Comparison of ENCODE assay signal across 1 cellular context in the genomic region with DNA sequence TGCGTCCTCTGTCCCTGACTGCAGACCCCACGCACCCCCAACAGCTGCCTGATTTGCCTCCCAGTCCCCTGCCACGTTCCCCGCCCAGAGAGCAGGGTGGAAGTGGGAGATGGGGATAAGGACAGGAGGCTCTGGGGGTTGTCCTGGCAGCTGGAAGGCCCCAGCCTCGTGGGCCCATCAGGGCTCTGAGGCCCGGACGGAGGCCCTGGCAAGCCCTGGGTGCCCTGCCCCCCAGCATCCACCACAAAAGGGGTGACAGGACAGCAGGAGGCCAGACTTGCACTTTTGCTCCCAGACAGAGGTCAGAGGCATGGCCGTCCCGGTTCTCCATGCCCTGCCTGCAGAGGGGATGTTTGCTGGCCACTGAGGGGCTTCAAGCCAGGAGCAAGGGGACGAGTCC.
A peak's percentile ranks its signal among the peaks of the same experiment; 100 is the strongest.
TF ChIP-seq lines count a peak whose summit lies in the region.

No MANE protein-coding gene starts in this region.

TF ChIP-seq in HepG2, 621 proteins besides CTCF, POLR2A, EP300 and RAD21:
- TF ChIP-seq GABPA (IDR thresholded peaks at IDR 0.05; ENCODE audit: low read depth, low read length) (no peak), GABPA (CRISPR knock-in tag; IDR thresholded peaks at IDR 0.05; ENCODE audit: low read depth) (no peak), EEA1 (CRISPR knock-in tag; IDR thresholded peaks at IDR 0.05; ENCODE audit: borderline replicate concordance) (no peak), MAX (IDR thresholded peaks at IDR 0.05) (peak; percentile 18; the same call in 1 of the 2 replicates), ZFX (CRISPR knock-in tag; IDR thresholded peaks at IDR 0.05; ENCODE audit: low read depth) (peak; percentile 30; the same call in 1 of the 2 replicates), RFX1 (IDR thresholded peaks at IDR 0.05) (no peak), TEAD2 (CRISPR knock-in tag; IDR thresholded peaks at IDR 0.05) (no peak), ZNF709 (CRISPR knock-in tag; IDR thresholded peaks at IDR 0.05) (no peak)
